In the genomic region with DNA sequence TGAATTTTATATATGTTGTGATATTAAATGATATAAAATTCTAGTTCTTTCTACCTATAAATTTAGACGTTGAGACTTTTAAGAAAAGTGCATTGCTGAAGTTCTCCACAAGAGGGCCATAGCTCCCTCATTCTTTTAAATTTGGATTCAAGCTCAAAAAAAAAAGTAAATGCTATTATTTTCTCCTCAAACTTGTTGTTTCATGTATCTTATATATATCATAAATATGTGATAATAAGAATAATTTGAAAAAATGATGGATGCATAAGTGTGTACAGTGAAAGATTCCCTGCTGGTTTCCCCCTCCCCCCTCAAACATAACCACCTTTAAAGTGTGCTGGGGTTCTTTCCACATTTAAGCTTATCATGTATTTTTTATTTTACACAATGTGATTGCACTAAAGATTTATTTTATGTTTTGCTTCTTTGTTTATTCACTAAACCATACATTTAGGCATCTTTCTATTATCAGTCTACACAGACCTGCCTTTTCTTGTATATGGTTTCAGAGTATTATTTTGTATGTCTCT, we compare ENCODE assay signal across 8 cellular contexts.
DNase-seq lines count a peak whose midpoint lies in the region; ATAC-seq, FAIRE-seq and TF ChIP-seq lines count a peak whose summit lies in the region.

No MANE protein-coding gene starts in this region.

- no peak overlapping the region for H3K18ac ChIP-seq in mesenchymal stem cell (ENCODE audit: low read depth in 1 of 2, low read length in 2 of 2)

- no peak overlapping the region for H3K4ac ChIP-seq in mesenchymal stem cell (ENCODE audit: low read depth in 1 of 2, low read length in 2 of 2)

- no peak overlapping the region for H2AK5ac ChIP-seq in mesenchymal stem cell (ENCODE audit: low read length, severe bottlenecking)

- POLR2A ChIA-PET in GM12878 (lab: Charles Lee), result no interaction called here

- H2BK12ac ChIP-seq in mesenchymal stem cell (ENCODE audit: low read length in 2 of 2), result no peak overlapping the region

- no peak overlapping the region for H4K8ac ChIP-seq in mesenchymal stem cell (ENCODE audit: low read length)

- no peak overlapping the region for H3K9ac ChIP-seq in GM12878 (ENCODE audit: control insufficient read depth, insufficient read depth, low read length)
- no peak overlapping the region for H3K9ac ChIP-seq in mesenchymal stem cell (ENCODE audit: low read length)

- no peak overlapping the region for H2BK15ac ChIP-seq in mesenchymal stem cell (ENCODE audit: low read depth, poor library complexity, severe bottlenecking)

- RAD21 ChIA-PET in GM12878 (lab: Charles Lee; ENCODE audit: unreplicated experiment), result interaction anchor here (1.2 to 2.0 kb wide), 5 partner anchors 11 to 880 kb away, joined by 3 to 10 read pairs (median 5); no protein-coding TSS in a partner anchor

- H3K23ac ChIP-seq in mesenchymal stem cell (ENCODE audit: low read length in 2 of 2), result no peak overlapping the region

- no peak for FAIRE-seq in GM12878 (lab: Jason Lieb, UNC)

- H3K4me1 ChIP-seq in GM12878 (ENCODE audit: control insufficient read depth, insufficient read depth, low read length) (no peaks in the 10 kb centered on the region), mesenchymal stem cell (ENCODE audit: control insufficient read depth, insufficient read depth, low read depth, low read length) (peaks cover 3% of the 10 kb centered on the region)

- SMC1A ChIA-PET in GM12878 (lab: Charles Lee; ENCODE audit: uncharacterized antibody, unreplicated experiment), result interaction anchor here (0.6 to 1.6 kb wide), 9 partner anchors 15 to 880 kb away, joined by 3 to 5 read pairs (median 3); no protein-coding TSS in a partner anchor

- no peaks in the 10 kb centered on the region for H3K36me3 ChIP-seq in GM12878 (ENCODE audit: control insufficient read depth in 2 of 2, insufficient read depth in 2 of 2, low read length in 1 of 2)
- H3K36me3 ChIP-seq in mesenchymal stem cell (ENCODE audit: control insufficient read depth in 1 of 2, insufficient read depth in 2 of 2, low read depth in 1 of 2, low read length in 2 of 2), result no peaks in the 10 kb centered on the region
- H3K36me3 ChIP-seq in MG63, result no peaks in the 10 kb centered on the region

- H3K4me3 ChIP-seq in Jurkat, Clone E6-1 (ENCODE audit: low read length), result no peak overlapping the region
- no peak overlapping the region for H3K4me3 ChIP-seq in GM12878
- H3K4me3 ChIP-seq in mesenchymal stem cell (ENCODE audit: insufficient read depth in 1 of 2, low read depth in 1 of 2, low read length in 2 of 2), result no peak overlapping the region
- H3K4me3 ChIP-seq in MG63, result no peak overlapping the region

- H2AFZ ChIP-seq in GM12878 (ENCODE audit: control insufficient read depth, low read depth, low read length), result no peak overlapping the region
- H2AFZ ChIP-seq in mesenchymal stem cell (ENCODE audit: low read depth, low read length), result no peak overlapping the region

- H4K20me1 ChIP-seq in GM12878 (ENCODE audit: control insufficient read depth, insufficient read depth), result no peaks in the 10 kb centered on the region

- 0% methylated on average over 1 of the region's 1 CpG for WGBS in GM12878 (ENCODE audit: insufficient coverage, insufficient replicate concordance, low lambda C conversion rate, missing lambda C conversion rate)
- WGBS in mesenchymal stem cell, result no CpG with 5 or more reads among the region's 1 CpG

- no peak for ATAC-seq in GM12878
- no peak for ATAC-seq in HG02623 (IDR thresholded peaks at IDR 0.05; ENCODE audit: unreplicated experiment)

- H3K4me2 ChIP-seq in GM12878 (ENCODE audit: control insufficient read depth, insufficient read depth) (no peak overlapping the region), mesenchymal stem cell (ENCODE audit: low read length, poor library complexity, severe bottlenecking) (no peak overlapping the region)

- no peaks in the 10 kb centered on the region for H3K79me1 ChIP-seq in mesenchymal stem cell (replicated peaks; ENCODE audit: low read length, poor library complexity, severe bottlenecking)

- TF ChIP-seq EP300 in GM12878 (IDR thresholded peaks at IDR 0.05; ENCODE audit: borderline replicate concordance in 1 of 2, control insufficient read depth in 1 of 2, low read depth in 2 of 2, low read length in 2 of 2), result no peak

- CTCF ChIA-PET in GM12878 (lab: Yijun Ruan, JAX), result interaction anchor here (0.9 to 2.8 kb wide), 20 partner anchors 9 to 882 kb away, joined by 3 to 23 read pairs (median 4); no protein-coding TSS in a partner anchor

- H3K27me3 ChIP-seq in GM12878 (replicated peaks in 1 of 2; ENCODE audit: control insufficient read depth in 2 of 2, insufficient read depth in 2 of 2, low read length in 1 of 2), result no peaks in the 10 kb centered on the region
- H3K27me3 ChIP-seq in mesenchymal stem cell (ENCODE audit: control insufficient read depth in 1 of 2, insufficient read depth in 1 of 2, low read length in 2 of 2), result peaks cover 0 to 10% of the 10 kb centered on the region in 2 experiments
- H3K27me3 ChIP-seq in MG63, result no peaks in the 10 kb centered on the region

- no peaks in the 10 kb centered on the region for H3K79me2 ChIP-seq in GM12878 (ENCODE audit: control insufficient read depth, insufficient read depth, low read length)

- TF ChIP-seq RAD21 in GM12878 (IDR thresholded peaks at IDR 0.05; ENCODE audit: insufficient read depth, low read depth, low read length), result peak; percentile 53

- H3K9me3 ChIP-seq in GM12878 (replicated peaks; ENCODE audit: control insufficient read depth, insufficient read depth, low read length) (no peaks in the 10 kb centered on the region), mesenchymal stem cell (ENCODE audit: control insufficient read depth, low read length) (no peaks in the 10 kb centered on the region), MG63 (no peaks in the 10 kb centered on the region)

- peak; percentile 28 to 34 for DNase-seq in NCI-H2081 (lab: John Stamatoyannopoulos, UW)
- DNase-seq in NCI-H2081 treated with DMSO at 0.1 percent for 48 hours (lab: John Stamatoyannopoulos, UW), result no peak
- peak; percentile 11 for DNase-seq in Jurkat, Clone E6-1 (ENCODE audit: low read depth, low spot score)
- no peak for DNase-seq in GM12878 (ENCODE audit: low read depth, low spot score)
- DNase-seq in mesenchymal stem cell, result peak; percentile 32
- DNase-seq in stimulated activated naive CD4-positive, alpha-beta T cell (lab: John Stamatoyannopoulos, UW), result no peak
- DNase-seq in MG63, result no peak

- TF ChIP-seq CTCF in GM12878 (IDR thresholded peaks at IDR 0.05 in 2 of 3, conservative IDR thresholded peaks at IDR 0.05 in 1 of 3; ENCODE audit: control insufficient read depth in 2 of 3, extremely low read depth in 1 of 3, insufficient read depth in 1 of 3, low read depth in 3 of 3, low read length in 3 of 3), result peak; percentile 47 to 58 (median 51); a peak in 5 of 6 replicates

- H2BK120ac ChIP-seq in mesenchymal stem cell (ENCODE audit: low read depth, low read length), result no peak overlapping the region

- H2BK5ac ChIP-seq in mesenchymal stem cell (ENCODE audit: low read depth, low read length, poor library complexity, severe bottlenecking), result no peak overlapping the region

- TF ChIP-seq POLR2A in GM12878 (IDR thresholded peaks at IDR 0.05; ENCODE audit: low read depth, low read length), result no peak

- BruUV-seq in GM12878 (replicated peaks; lab: Mats Ljungman, UMichigan), result no TSS peak

- in situ Hi-C loops in GM12878 (cut with MboI), result no loop called here

- no peak overlapping the region for H3K14ac ChIP-seq in mesenchymal stem cell (ENCODE audit: low read length in 2 of 2)

- H4K91ac ChIP-seq in mesenchymal stem cell (ENCODE audit: low read length), result no peak overlapping the region

- intact Hi-C loops in GM12878 (cut with micrococcal nuclease; ENCODE audit: unreplicated experiment), result loop anchor here (2.0 kb wide), 1 partner anchor 880 kb away; no protein-coding TSS in a partner anchor

- H3K27ac ChIP-seq in GM12878 (ENCODE audit: control insufficient read depth, insufficient read depth), result no peak overlapping the region
- H3K27ac ChIP-seq in mesenchymal stem cell (ENCODE audit: low read length, poor library complexity, severe bottlenecking), result no peak overlapping the region

TF ChIP-seq in GM12878, 131 proteins besides CTCF, POLR2A, EP300 and RAD21:
- TF ChIP-seq ZNF384 (IDR thresholded peaks at IDR 0.05; ENCODE audit: borderline replicate concordance, low read depth, low read length), result peak; percentile 62
- no peak for TF ChIP-seq BACH1 (IDR thresholded peaks at IDR 0.05; ENCODE audit: borderline replicate concordance)
- TF ChIP-seq PAX5 (IDR thresholded peaks at IDR 0.05; ENCODE audit: borderline replicate concordance, low read depth, low read length), result no peak
- no peak for TF ChIP-seq ZSCAN29 (IDR thresholded peaks at IDR 0.05)
- no peak for TF ChIP-seq CHD2 (IDR thresholded peaks at IDR 0.05; ENCODE audit: borderline replicate concordance, low read depth, low read length)
- TF ChIP-seq SMC3 (IDR thresholded peaks at IDR 0.05; ENCODE audit: borderline replicate concordance, low read length), result peak; percentile 44; the same call in 1 of the 2 replicates
TF ChIP-seq in GM12878: peak in this region for 2.

Comparison
In these comparisons a context has a peak if more than half of its experiments do, and no peak if none do; other contexts are left out.
1. DNase-seq: peak in NCI-H2081 (2 of 2), Jurkat, Clone E6-1 (single experiment) and mesenchymal stem cell (single experiment); none in NCI-H2081 treated with DMSO at 0.1 percent for 48 hours (single experiment), GM12878 (single experiment), stimulated activated naive CD4-positive, alpha-beta T cell (0 of 6) and MG63 (single experiment).